ENCODE assay signal across 28 cellular contexts in the genomic region with DNA sequence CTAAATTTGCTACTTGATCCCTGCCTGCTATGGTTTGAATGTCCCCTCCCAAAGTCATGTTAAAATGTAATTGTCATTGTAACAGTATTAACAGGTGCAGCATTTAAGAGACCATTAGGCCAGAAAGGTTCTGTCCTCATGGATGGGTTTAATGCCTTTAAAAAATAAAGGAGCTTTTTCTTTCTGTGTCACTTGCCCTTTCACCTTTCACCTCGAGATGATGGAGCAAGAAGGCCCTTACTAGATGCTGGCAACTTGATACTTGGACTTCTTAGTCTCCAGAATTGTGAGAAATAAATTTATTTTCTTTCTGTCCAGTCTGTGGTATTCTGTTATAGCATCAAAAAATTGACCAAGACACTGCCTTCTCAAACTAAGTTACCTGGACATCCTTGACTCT.
"Had no signal": no experiment of that assay in that cellular context is flagged by ENCODE, and none has a peak within 500 bp of the region (broad histone marks: within the 10 kb centered on the region; RNA-seq: fewer than 3 reads in every experiment).

No MANE protein-coding gene starts in this region.

- H3K27ac Mint-ChIP-seq: naive thymus-derived CD4-positive, alpha-beta T cell; natural killer cell; nephron; neural progenitor cell; progenitor cell of endocrine pancreas; stimulated activated effector memory CD8-positive, alpha-beta T cell treated with anti-CD3 and anti-CD28 coated beads, Interleukin-12 subunit alpha, Interleukin-12 subunit beta, amount 100 ng/mL, for 72 hours; stimulated activated naive B cell treated with anti-CD40 and anti-IgM and Interleukin-4, amounts not matched to agents 10 μg/mL and 1 μg/mL and 100 μg/mL, for 72 hours; stimulated activated naive CD8-positive, alpha-beta T cell treated with anti-CD3 and anti-CD28 coated beads, Interleukin-15, Interleukin-2, amounts not matched to agents 100 ng/mL and 50 ng/mL, for 24 hours had no signal

- H3K9me3 Mint-ChIP-seq: natural killer cell; stimulated activated effector memory CD8-positive, alpha-beta T cell treated with anti-CD3 and anti-CD28 coated beads, Interleukin-12 subunit alpha, Interleukin-12 subunit beta, amount 100 ng/mL, for 72 hours; stimulated activated naive CD8-positive, alpha-beta T cell treated with anti-CD3 and anti-CD28 coated beads, Interleukin-15, Interleukin-2, amounts not matched to agents 100 ng/mL and 50 ng/mL, for 24 hours had no signal

- FAIRE-seq: small intestine, urothelium cell line had no signal

- H3K27me3 ChIP-seq: neural progenitor cell, ovary, right lobe of liver, sigmoid colon, stomach, thyroid gland, tibial nerve, upper lobe of left lung, vagina had no signal

- H3K4me1 ChIP-seq: neural progenitor cell, parathyroid adenoma, right lobe of liver, sigmoid colon, stomach, thyroid gland, tibial nerve, upper lobe of left lung, vagina had no signal

- H3K27me3 Mint-ChIP-seq: naive thymus-derived CD4-positive, alpha-beta T cell; progenitor cell of endocrine pancreas; stimulated activated naive B cell treated with anti-CD40 and anti-IgM and Interleukin-4, amounts not matched to agents 10 μg/mL and 1 μg/mL and 100 μg/mL, for 72 hours; stimulated activated naive CD8-positive, alpha-beta T cell treated with anti-CD3 and anti-CD28 coated beads, Interleukin-15, Interleukin-2, amounts not matched to agents 100 ng/mL and 50 ng/mL, for 24 hours had no signal

- H3K9ac ChIP-seq: neural progenitor cell, parathyroid adenoma had no signal

- H2AFZ ChIP-seq: neural progenitor cell, parathyroid adenoma had no signal

- H3K27ac ChIP-seq: neural progenitor cell, ovary, parathyroid adenoma, right lobe of liver, sigmoid colon, stomach, thoracic aorta, thyroid gland, tibial nerve, upper lobe of left lung, vagina had no signal

- H3K4me3 ChIP-seq: neural progenitor cell, ovary, right lobe of liver, sigmoid colon, stomach, thoracic aorta, thyroid gland, tibial nerve, upper lobe of left lung, vagina had no signal

- ATAC-seq: naive thymus-derived CD4-positive, alpha-beta T cell; natural killer cell; right cardiac atrium; right lobe of liver; stimulated activated effector memory CD8-positive, alpha-beta T cell treated with anti-CD3 and anti-CD28 coated beads, Interleukin-12 subunit alpha, Interleukin-12 subunit beta, amount 100 ng/mL, for 72 hours; stimulated activated naive B cell treated with anti-CD40 and anti-IgM and Interleukin-4, amounts not matched to agents 10 μg/mL and 1 μg/mL and 100 μg/mL, for 72 hours had no signal

- H3K36me3 Mint-ChIP-seq: stimulated activated effector memory CD8-positive, alpha-beta T cell treated with anti-CD3 and anti-CD28 coated beads, Interleukin-12 subunit alpha, Interleukin-12 subunit beta, amount 100 ng/mL, for 72 hours had no signal

- DNase-seq: naive thymus-derived CD4-positive, alpha-beta T cell; natural killer cell; occipital lobe; ovary; right cardiac atrium; right lobe of liver; sigmoid colon; small intestine; stimulated activated CD4-positive, alpha-beta T cell treated with anti-CD3 and anti-CD28 coated beads, Interleukin-15, amount 100 ng/mL, for 24 hours; stimulated activated CD4-positive, alpha-beta T cell treated with anti-CD3 and anti-CD28 coated beads, Interleukin-2, amount 100 ng/mL, for 24 hours; stimulated activated CD4-positive, alpha-beta T cell treated with anti-CD3 and anti-CD28 coated beads, Interleukin-2, amount 100 ng/mL, for 48 hours; stimulated activated CD4-positive, alpha-beta T cell treated with anti-CD3 and anti-CD28 coated beads, Interleukin-4, amount 100 ng/mL, for 24 hours; stimulated activated naive B cell treated with anti-CD40 and anti-IgM and Interleukin-4, amounts not matched to agents 10 μg/mL and 1 μg/mL and 100 μg/mL, for 72 hours; stimulated activated naive CD4-positive, alpha-beta T cell treated with Interleukin-2 at 50 U/mL for 16 hours; stomach; thyroid gland; trophoblast cell; upper lobe of left lung had no signal

- H3K4me1 Mint-ChIP-seq: naive thymus-derived CD4-positive, alpha-beta T cell; natural killer cell; nephron; neural progenitor cell; stimulated activated effector memory CD8-positive, alpha-beta T cell treated with anti-CD3 and anti-CD28 coated beads, Interleukin-12 subunit alpha, Interleukin-12 subunit beta, amount 100 ng/mL, for 72 hours; stimulated activated naive B cell treated with anti-CD40 and anti-IgM and Interleukin-4, amounts not matched to agents 10 μg/mL and 1 μg/mL and 100 μg/mL, for 72 hours had no signal

- H3K79me2 ChIP-seq: parathyroid adenoma had no signal

- H3K9me3 ChIP-seq: ovary, sigmoid colon, stomach, thoracic aorta, thyroid gland, upper lobe of left lung, vagina had no signal

- H3K4me3 Mint-ChIP-seq: naive thymus-derived CD4-positive, alpha-beta T cell; natural killer cell; nephron; neural progenitor cell; stimulated activated effector memory CD8-positive, alpha-beta T cell treated with anti-CD3 and anti-CD28 coated beads, Interleukin-12 subunit alpha, Interleukin-12 subunit beta, amount 100 ng/mL, for 72 hours; stimulated activated naive B cell treated with anti-CD40 and anti-IgM and Interleukin-4, amounts not matched to agents 10 μg/mL and 1 μg/mL and 100 μg/mL, for 72 hours; stimulated activated naive CD8-positive, alpha-beta T cell treated with anti-CD3 and anti-CD28 coated beads, Interleukin-15, Interleukin-2, amounts not matched to agents 100 ng/mL and 50 ng/mL, for 24 hours had no signal

- H3K36me3 ChIP-seq: ovary, right lobe of liver, sigmoid colon, stomach, thoracic aorta, thyroid gland, tibial nerve, upper lobe of left lung, vagina had no signal

- H3K4me2 ChIP-seq: neural progenitor cell had no signal
